In the genomic region with DNA sequence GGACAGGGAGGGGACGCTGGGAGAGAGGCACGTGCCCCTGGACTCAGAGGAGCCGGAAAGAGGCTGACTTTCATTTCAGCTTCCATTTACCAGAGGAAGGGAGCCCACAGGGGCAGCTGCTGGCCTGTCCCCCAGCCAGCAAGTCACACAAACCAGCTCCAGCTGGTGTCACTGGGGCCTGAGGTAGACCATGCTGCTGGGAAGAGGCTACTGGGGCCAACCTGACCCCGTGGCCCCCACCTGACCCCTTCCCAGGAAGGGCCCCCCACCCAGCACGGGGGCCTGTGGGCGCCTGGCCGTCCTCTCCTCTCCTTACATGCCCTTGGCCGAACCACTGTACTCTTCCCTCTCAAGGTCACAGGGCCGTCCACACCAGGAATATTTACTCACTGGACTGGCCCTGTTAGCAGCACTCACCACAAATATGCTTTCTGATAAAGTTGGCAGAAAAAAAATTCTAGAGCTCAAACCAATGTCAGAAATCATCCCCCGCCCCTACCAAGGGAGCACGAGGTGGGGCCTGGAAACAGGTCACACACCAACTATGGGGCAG, we compare ENCODE assay signal across 1 cellular context.
A peak's percentile ranks its signal among the peaks of the same experiment; 100 is the strongest.
TF ChIP-seq lines count a peak whose summit lies in the region.

No MANE protein-coding gene starts in this region.

TF ChIP-seq in HepG2, 621 proteins besides CTCF, POLR2A, EP300 and RAD21 (continued from another document and continues in another):
- TF ChIP-seq, protein P1, sequence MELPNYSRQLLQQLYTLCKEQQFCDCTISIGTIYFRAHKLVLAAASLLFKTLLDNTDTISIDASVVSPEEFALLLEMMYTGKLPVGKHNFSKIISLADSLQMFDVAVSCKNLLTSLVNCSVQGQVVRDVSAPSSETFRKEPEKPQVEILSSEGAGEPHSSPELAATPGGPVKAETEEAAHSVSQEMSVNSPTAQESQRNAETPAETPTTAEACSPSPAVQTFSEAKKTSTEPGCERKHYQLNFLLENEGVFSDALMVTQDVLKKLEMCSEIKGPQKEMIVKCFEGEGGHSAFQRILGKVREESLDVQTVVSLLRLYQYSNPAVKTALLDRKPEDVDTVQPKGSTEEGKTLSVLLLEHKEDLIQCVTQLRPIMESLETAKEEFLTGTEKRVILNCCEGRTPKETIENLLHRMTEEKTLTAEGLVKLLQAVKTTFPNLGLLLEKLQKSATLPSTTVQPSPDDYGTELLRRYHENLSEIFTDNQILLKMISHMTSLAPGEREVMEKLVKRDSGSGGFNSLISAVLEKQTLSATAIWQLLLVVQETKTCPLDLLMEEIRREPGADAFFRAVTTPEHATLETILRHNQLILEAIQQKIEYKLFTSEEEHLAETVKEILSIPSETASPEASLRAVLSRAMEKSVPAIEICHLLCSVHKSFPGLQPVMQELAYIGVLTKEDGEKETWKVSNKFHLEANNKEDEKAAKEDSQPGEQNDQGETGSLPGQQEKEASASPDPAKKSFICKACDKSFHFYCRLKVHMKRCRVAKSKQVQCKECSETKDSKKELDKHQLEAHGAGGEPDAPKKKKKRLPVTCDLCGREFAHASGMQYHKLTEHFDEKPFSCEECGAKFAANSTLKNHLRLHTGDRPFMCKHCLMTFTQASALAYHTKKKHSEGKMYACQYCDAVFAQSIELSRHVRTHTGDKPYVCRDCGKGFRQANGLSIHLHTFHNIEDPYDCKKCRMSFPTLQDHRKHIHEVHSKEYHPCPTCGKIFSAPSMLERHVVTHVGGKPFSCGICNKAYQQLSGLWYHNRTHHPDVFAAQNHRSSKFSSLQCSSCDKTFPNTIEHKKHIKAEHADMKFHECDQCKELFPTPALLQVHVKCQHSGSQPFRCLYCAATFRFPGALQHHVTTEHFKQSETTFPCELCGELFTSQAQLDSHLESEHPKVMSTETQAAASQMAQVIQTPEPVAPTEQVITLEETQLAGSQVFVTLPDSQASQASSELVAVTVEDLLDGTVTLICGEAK (IDR thresholded peaks at IDR 0.05): peak; percentile 85
- TF ChIP-seq, protein P1 (CRISPR knock-in tag; IDR thresholded peaks at IDR 0.05): peak; percentile 98
- TF ChIP-seq SRF (IDR thresholded peaks at IDR 0.05; ENCODE audit: low read depth, low read length): no peak
- TF ChIP-seq BCL3 (CRISPR knock-in tag; IDR thresholded peaks at IDR 0.05): no peak
- TF ChIP-seq, protein P2, sequence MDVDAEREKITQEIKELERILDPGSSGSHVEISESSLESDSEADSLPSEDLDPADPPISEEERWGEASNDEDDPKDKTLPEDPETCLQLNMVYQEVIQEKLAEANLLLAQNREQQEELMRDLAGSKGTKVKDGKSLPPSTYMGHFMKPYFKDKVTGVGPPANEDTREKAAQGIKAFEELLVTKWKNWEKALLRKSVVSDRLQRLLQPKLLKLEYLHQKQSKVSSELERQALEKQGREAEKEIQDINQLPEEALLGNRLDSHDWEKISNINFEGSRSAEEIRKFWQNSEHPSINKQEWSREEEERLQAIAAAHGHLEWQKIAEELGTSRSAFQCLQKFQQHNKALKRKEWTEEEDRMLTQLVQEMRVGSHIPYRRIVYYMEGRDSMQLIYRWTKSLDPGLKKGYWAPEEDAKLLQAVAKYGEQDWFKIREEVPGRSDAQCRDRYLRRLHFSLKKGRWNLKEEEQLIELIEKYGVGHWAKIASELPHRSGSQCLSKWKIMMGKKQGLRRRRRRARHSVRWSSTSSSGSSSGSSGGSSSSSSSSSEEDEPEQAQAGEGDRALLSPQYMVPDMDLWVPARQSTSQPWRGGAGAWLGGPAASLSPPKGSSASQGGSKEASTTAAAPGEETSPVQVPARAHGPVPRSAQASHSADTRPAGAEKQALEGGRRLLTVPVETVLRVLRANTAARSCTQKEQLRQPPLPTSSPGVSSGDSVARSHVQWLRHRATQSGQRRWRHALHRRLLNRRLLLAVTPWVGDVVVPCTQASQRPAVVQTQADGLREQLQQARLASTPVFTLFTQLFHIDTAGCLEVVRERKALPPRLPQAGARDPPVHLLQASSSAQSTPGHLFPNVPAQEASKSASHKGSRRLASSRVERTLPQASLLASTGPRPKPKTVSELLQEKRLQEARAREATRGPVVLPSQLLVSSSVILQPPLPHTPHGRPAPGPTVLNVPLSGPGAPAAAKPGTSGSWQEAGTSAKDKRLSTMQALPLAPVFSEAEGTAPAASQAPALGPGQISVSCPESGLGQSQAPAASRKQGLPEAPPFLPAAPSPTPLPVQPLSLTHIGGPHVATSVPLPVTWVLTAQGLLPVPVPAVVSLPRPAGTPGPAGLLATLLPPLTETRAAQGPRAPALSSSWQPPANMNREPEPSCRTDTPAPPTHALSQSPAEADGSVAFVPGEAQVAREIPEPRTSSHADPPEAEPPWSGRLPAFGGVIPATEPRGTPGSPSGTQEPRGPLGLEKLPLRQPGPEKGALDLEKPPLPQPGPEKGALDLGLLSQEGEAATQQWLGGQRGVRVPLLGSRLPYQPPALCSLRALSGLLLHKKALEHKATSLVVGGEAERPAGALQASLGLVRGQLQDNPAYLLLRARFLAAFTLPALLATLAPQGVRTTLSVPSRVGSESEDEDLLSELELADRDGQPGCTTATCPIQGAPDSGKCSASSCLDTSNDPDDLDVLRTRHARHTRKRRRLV (CRISPR knock-in tag; IDR thresholded peaks at IDR 0.05): no peak
- TF ChIP-seq REL (CRISPR knock-in tag; conservative IDR thresholded peaks at IDR 0.05): no peak
- TF ChIP-seq ZNF652 (CRISPR knock-in tag; IDR thresholded peaks at IDR 0.05; ENCODE audit: borderline replicate concordance, low read depth): no peak
- no peak for TF ChIP-seq ZNF569 (CRISPR knock-in tag; IDR thresholded peaks at IDR 0.05; ENCODE audit: borderline replicate concordance)
- TF ChIP-seq ISL2 (CRISPR knock-in tag; IDR thresholded peaks at IDR 0.05): peak; percentile 52; the same call in 1 of the 2 replicates
- peak; percentile 58; the same call in 1 of the 2 replicates for TF ChIP-seq NAIF1 (CRISPR knock-in tag; IDR thresholded peaks at IDR 0.05; ENCODE audit: borderline replicate concordance)
- TF ChIP-seq NFRKB (IDR thresholded peaks at IDR 0.05): no peak
- no peak for TF ChIP-seq ZSCAN20 (CRISPR knock-in tag; IDR thresholded peaks at IDR 0.05; ENCODE audit: borderline replicate concordance)
- no peak for TF ChIP-seq HNRNPH1 (optimal IDR thresholded peaks at IDR 0.05; ENCODE audit: low read depth, low read length)
- no peak for TF ChIP-seq ZBTB20 (CRISPR knock-in tag; IDR thresholded peaks at IDR 0.05; ENCODE audit: borderline replicate concordance, low read depth)
- no peak for TF ChIP-seq PBX3 (CRISPR knock-in tag; IDR thresholded peaks at IDR 0.05; ENCODE audit: borderline replicate concordance)
- TF ChIP-seq ZMYM4 (CRISPR knock-in tag; IDR thresholded peaks at IDR 0.05): no peak
- no peak for TF ChIP-seq MAFF (IDR thresholded peaks at IDR 0.05; ENCODE audit: low read depth, low read length)
- TF ChIP-seq TBL1XR1 (IDR thresholded peaks at IDR 0.05; ENCODE audit: borderline replicate concordance, low read length, partially characterized antibody): peak; percentile 57
- no peak for TF ChIP-seq ZNF670 (CRISPR knock-in tag; IDR thresholded peaks at IDR 0.05; ENCODE audit: borderline replicate concordance)
- TF ChIP-seq ZBTB3 (CRISPR knock-in tag; IDR thresholded peaks at IDR 0.05; ENCODE audit: borderline replicate concordance, low read depth): no peak
- no peak for TF ChIP-seq KAT2B (IDR thresholded peaks at IDR 0.05; ENCODE audit: borderline replicate concordance, low read depth, low read length)
- no peak for TF ChIP-seq ZSCAN30 (CRISPR knock-in tag; IDR thresholded peaks at IDR 0.05)
- no peak for TF ChIP-seq MED8 (CRISPR knock-in tag; IDR thresholded peaks at IDR 0.05; ENCODE audit: insufficient replicate concordance)
- 0 out of 2 replicates have a peak, but pooled peaks have one; percentile 28 for TF ChIP-seq ZFP82 (CRISPR knock-in tag; IDR thresholded peaks at IDR 0.05; ENCODE audit: borderline replicate concordance)
- TF ChIP-seq ZNF629 (CRISPR knock-in tag; conservative IDR thresholded peaks at IDR 0.05): no peak
- no peak for TF ChIP-seq ZSCAN29 (CRISPR knock-in tag; conservative IDR thresholded peaks at IDR 0.05)
- TF ChIP-seq FOXO1 (CRISPR knock-in tag; IDR thresholded peaks at IDR 0.05): peak; percentile 64; the same call in 1 of the 2 replicates
- TF ChIP-seq YY1 (IDR thresholded peaks at IDR 0.05; ENCODE audit: insufficient read depth, insufficient replicate concordance, low read depth, low read length): no peak
- TF ChIP-seq REXO4 (CRISPR knock-in tag; IDR thresholded peaks at IDR 0.05; ENCODE audit: borderline replicate concordance): no peak
- TF ChIP-seq ZNF362 (CRISPR knock-in tag; IDR thresholded peaks at IDR 0.05; ENCODE audit: borderline replicate concordance): peak; percentile 89
- TF ChIP-seq ZNF879 (CRISPR knock-in tag; IDR thresholded peaks at IDR 0.05): no peak
- no peak for TF ChIP-seq ARNTL (CRISPR knock-in tag; IDR thresholded peaks at IDR 0.05)
- no peak for TF ChIP-seq SIN3A (IDR thresholded peaks at IDR 0.05; ENCODE audit: borderline replicate concordance, low read depth, low read length)
- TF ChIP-seq ZNF75D (CRISPR knock-in tag; IDR thresholded peaks at IDR 0.05; ENCODE audit: borderline replicate concordance): no peak
- TF ChIP-seq BRD4 (CRISPR knock-in tag; IDR thresholded peaks at IDR 0.05): no peak; the same call in 1 of the 2 replicates
- no peak for TF ChIP-seq ZZZ3 (CRISPR knock-in tag; IDR thresholded peaks at IDR 0.05; ENCODE audit: borderline replicate concordance)
- peak; percentile 57; the same call in 1 of the 2 replicates for TF ChIP-seq ETV5 (CRISPR knock-in tag; IDR thresholded peaks at IDR 0.05; ENCODE audit: borderline replicate concordance)
- no peak for TF ChIP-seq IRF1 (CRISPR knock-in tag; IDR thresholded peaks at IDR 0.05; ENCODE audit: low read depth)
- peak; percentile 74 for TF ChIP-seq KAT8 (CRISPR knock-in tag; IDR thresholded peaks at IDR 0.05)
- peak; percentile 64; the same call in 1 of the 2 replicates for TF ChIP-seq REPIN1 (CRISPR knock-in tag; IDR thresholded peaks at IDR 0.05; ENCODE audit: borderline replicate concordance, low read depth)
- no peak for TF ChIP-seq CBX2 (IDR thresholded peaks at IDR 0.05; ENCODE audit: low read depth, low read length)
- TF ChIP-seq CBX2 (CRISPR knock-in tag; IDR thresholded peaks at IDR 0.05; ENCODE audit: low read depth): no peak
- no peak for TF ChIP-seq KAT7 (CRISPR knock-in tag; IDR thresholded peaks at IDR 0.05; ENCODE audit: borderline replicate concordance)
- TF ChIP-seq ZNF720 (CRISPR knock-in tag; IDR thresholded peaks at IDR 0.05): no peak
- TF ChIP-seq ZFP62 (CRISPR knock-in tag; IDR thresholded peaks at IDR 0.05): no peak
- peak; percentile 96 for TF ChIP-seq RXRB (CRISPR knock-in tag; IDR thresholded peaks at IDR 0.05; ENCODE audit: borderline replicate concordance)
- TF ChIP-seq RARA (CRISPR knock-in tag; IDR thresholded peaks at IDR 0.05): peak; percentile 99
- TF ChIP-seq ZNF138 (CRISPR knock-in tag; IDR thresholded peaks at IDR 0.05; ENCODE audit: low read depth): no peak
